ENCODE assay signal across 8 cellular contexts in the genomic region with DNA sequence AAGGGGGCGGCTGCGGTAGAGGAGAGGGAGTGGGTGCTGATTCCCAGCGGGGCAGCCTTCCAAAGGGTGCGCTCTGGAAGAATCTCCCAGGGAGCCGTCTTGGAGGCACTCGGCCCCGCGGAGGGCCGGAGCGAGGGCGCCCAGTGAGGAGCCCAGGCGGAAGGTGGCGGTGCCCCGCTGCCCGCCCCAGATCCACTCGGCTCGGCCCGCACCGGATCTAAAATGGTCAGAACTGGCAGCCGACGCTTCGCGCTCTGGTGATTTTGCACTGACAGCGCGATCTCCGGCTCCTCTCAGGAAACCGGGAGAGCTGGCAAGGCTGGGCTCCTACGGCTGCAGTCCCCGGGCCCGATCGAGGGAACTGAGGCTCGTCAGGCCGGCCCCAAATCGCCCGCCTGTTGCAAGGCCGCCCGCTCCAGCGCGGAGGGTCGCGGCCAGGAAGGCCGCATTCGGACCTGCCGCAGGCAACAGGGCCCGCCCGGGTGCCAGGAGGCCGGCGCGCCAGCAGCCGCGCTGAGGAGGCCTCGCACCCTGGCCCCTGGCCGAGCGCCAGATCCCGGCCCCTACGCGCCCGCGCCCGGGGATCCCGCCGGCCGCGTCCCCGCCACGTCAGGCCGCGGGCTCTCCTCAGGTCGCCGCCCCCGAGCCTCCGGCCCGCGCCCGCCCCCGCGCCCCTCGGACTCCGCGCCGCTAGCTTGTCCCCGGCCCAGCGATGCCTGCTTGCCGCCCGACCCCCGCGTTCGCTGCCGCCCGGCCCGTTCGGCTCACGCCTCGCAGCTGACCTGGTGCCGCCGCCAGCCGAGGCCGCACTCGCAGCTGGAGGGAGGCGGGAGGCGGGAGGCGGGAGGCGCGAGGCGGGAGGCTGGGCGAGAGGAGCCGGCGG. TPM values are rescaled to one million over a fixed set of nuclear protein-coding genes. Genes with fewer than 3 reads are reported as not detected.
DNase-seq lines count a peak whose midpoint lies in the region; ATAC-seq lines count a peak whose summit lies in the region.

A gene with protein sequence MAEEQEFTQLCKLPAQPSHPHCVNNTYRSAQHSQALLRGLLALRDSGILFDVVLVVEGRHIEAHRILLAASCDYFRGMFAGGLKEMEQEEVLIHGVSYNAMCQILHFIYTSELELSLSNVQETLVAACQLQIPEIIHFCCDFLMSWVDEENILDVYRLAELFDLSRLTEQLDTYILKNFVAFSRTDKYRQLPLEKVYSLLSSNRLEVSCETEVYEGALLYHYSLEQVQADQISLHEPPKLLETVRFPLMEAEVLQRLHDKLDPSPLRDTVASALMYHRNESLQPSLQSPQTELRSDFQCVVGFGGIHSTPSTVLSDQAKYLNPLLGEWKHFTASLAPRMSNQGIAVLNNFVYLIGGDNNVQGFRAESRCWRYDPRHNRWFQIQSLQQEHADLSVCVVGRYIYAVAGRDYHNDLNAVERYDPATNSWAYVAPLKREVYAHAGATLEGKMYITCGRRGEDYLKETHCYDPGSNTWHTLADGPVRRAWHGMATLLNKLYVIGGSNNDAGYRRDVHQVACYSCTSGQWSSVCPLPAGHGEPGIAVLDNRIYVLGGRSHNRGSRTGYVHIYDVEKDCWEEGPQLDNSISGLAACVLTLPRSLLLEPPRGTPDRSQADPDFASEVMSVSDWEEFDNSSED (minus strand): TSS at position 818 of the 883 bp plus-strand sequence. CDS start 6,584 bp downstream, outside the sequence.

- peaks cover 11% of the 10 kb centered on the region for H3K36me3 Mint-ChIP-seq in activated naive CD4-positive, alpha-beta T cell treated with anti-CD3 and anti-CD28 coated beads, Interleukin-2, amount 10 ng/mL, durations not matched to agents 7 days and 5 days

- DNase-seq in activated naive CD4-positive, alpha-beta T cell treated with anti-CD3 and anti-CD28 coated beads, Interleukin-2, amount 10 ng/mL, durations not matched to agents 7 days and 5 days, result peak; percentile 51
- no peak for DNase-seq in activated naive CD4-positive, alpha-beta T cell (lab: John Stamatoyannopoulos, UW)
- peak; percentile 67 for DNase-seq in NCI-H1092 treated with DMSO at 0.1 percent for 48 hours (lab: John Stamatoyannopoulos, UW)
- peak; percentile 21 for DNase-seq in activated naive CD4-positive, alpha-beta T cell treated with anti-CD3 and anti-CD28 coated beads, Interleukin-2, amount 50 U/mL, for 16 hours
- peak in 39 of 42 donors; percentile 19 to 68 (median 43) for DNase-seq in head of caudate nucleus
- peak; percentile 54 for DNase-seq in occipital lobe (lab: John Stamatoyannopoulos, UW)
- no peak for DNase-seq in DMS153 (lab: John Stamatoyannopoulos, UW)

- H3K9me3 Mint-ChIP-seq in activated naive CD4-positive, alpha-beta T cell treated with anti-CD3 and anti-CD28 coated beads, Interleukin-2, amount 10 ng/mL, durations not matched to agents 7 days and 5 days, result no peaks in the 10 kb centered on the region

- intact Hi-C loops in head of caudate nucleus (cut with DNase I), result loop anchor here (10.0 kb wide), 2 partner anchors 100 to 420 kb away; partner anchors contain the start of genes CRKL and ZNF74

- H3K4me1 Mint-ChIP-seq in activated naive CD4-positive, alpha-beta T cell treated with anti-CD3 and anti-CD28 coated beads, Interleukin-2, amount 10 ng/mL, durations not matched to agents 7 days and 5 days, result peaks cover 48% of the 10 kb centered on the region

- H3K27me3 Mint-ChIP-seq in activated naive CD4-positive, alpha-beta T cell treated with anti-CD3 and anti-CD28 coated beads, Interleukin-2, amount 10 ng/mL, durations not matched to agents 7 days and 5 days, result peaks cover 11% of the 10 kb centered on the region

- peak within 1 kb of the TSS; percentile 88 for H3K27ac Mint-ChIP-seq in activated naive CD4-positive, alpha-beta T cell treated with anti-CD3 and anti-CD28 coated beads, Interleukin-2, amount 10 ng/mL, durations not matched to agents 7 days and 5 days

- H3K4me3 Mint-ChIP-seq in activated naive CD4-positive, alpha-beta T cell treated with anti-CD3 and anti-CD28 coated beads, Interleukin-2, amount 10 ng/mL, durations not matched to agents 7 days and 5 days, result peak within 1 kb of the TSS; percentile 90

- peak; percentile 19 for ATAC-seq in HG02610 (IDR thresholded peaks at IDR 0.05; ENCODE audit: unreplicated experiment)

- CTCF ChIA-PET in activated naive CD4-positive, alpha-beta T cell treated with anti-CD3 and anti-CD28 coated beads, Interleukin-2, amount 10 ng/mL, durations not matched to agents 7 days and 5 days (lab: Charles Lee), result interaction anchor here (0.5 to 2.0 kb wide), 5 partner anchors 25 to 77 kb away, joined by 3 to 10 read pairs (median 6); no protein-coding TSS in a partner anchor

RNA-seq across cellular contexts. Expression of the gene that starts here (rescaled TPM):
- 43.7 TPM for total RNA-seq in occipital lobe

Comparison
In these comparisons a context has a peak if more than half of its experiments do, and no peak if none do; other contexts are left out.
1. DNase-seq: peak in activated naive CD4-positive, alpha-beta T cell treated with anti-CD3 and anti-CD28 coated beads, Interleukin-2, amount 10 ng/mL, durations not matched to agents 7 days and 5 days (single experiment), NCI-H1092 treated with DMSO at 0.1 percent for 48 hours (single experiment), activated naive CD4-positive, alpha-beta T cell treated with anti-CD3 and anti-CD28 coated beads, Interleukin-2, amount 50 U/mL, for 16 hours (single experiment), head of caudate nucleus (39 of 42) and occipital lobe (single experiment); none in activated naive CD4-positive, alpha-beta T cell (0 of 4) and DMS153 (single experiment).